Comparison of ENCODE assay signal across 27 cellular contexts in genomic region chr11:96105944-96106343, GRCh38.
A peak's percentile ranks its signal among the peaks of the same experiment; 100 is the strongest.
DNase-seq lines count a peak whose midpoint lies in the region; ATAC-seq and TF ChIP-seq lines count a peak whose summit lies in the region.
"Had no signal": no experiment of that assay in that cellular context is flagged by ENCODE, and none has a peak within 500 bp of the region (broad histone marks: within the 10 kb centered on the region; RNA-seq: fewer than 3 reads in every experiment).

No MANE protein-coding gene starts in this region.

- H3K9me3 ChIP-seq in hepatocyte (ENCODE audit: low read depth), result no peaks in the 10 kb centered on the region
- H3K9me3 ChIP-seq: BLaER1, pancreas, right atrium auricular region, spleen, upper lobe of left lung had no signal

- no peak for DNase-seq in activated naive CD4-positive, alpha-beta T cell treated with anti-CD3 and anti-CD28 coated beads, Interleukin-2, amount 50 U/mL, for 72 hours (ENCODE audit: low spot score in 2 of 2)
- DNase-seq in activated naive CD4-positive, alpha-beta T cell (lab: John Stamatoyannopoulos, UW), result no peak
- peak; percentile 12 for DNase-seq in NCI-H69 (lab: John Stamatoyannopoulos, UW)
- DNase-seq in hepatocyte (ENCODE audit: low spot score), result no peak
- no peak for DNase-seq in type B pancreatic cell (ENCODE audit: extremely low spot score, unreplicated experiment)
- no peak for DNase-seq in DMS79 (lab: John Stamatoyannopoulos, UW)
- DNase-seq in NCI-H1436 treated with DMSO at 0.1 percent for 48 hours (lab: John Stamatoyannopoulos, UW), result no peak
- DNase-seq: activated CD4-positive, alpha-beta T cell treated with anti-CD3 and anti-CD28 coated beads, Interleukin-2, amount 10 ng/mL, durations not matched to agents 7 days and 5 days; brain microvascular endothelial cell; glutamatergic neuron; HCEC 1CT; left ventricle myocardium superior; NCI-H1105; NCI-H2081; NCI-H345; nephron progenitor cell; pancreas; RPMI8226; spleen; upper lobe of left lung; WERI-Rb-1 had no signal

- peaks cover 8 to 10% of the 10 kb centered on the region in 2 donors for H3K9me3 Mint-ChIP-seq in activated naive CD4-positive, alpha-beta T cell treated with anti-CD3 and anti-CD28 coated beads, Interleukin-2, amount 50 U/mL, for 72 hours
- H3K9me3 Mint-ChIP-seq in type B pancreatic cell, result no peaks in the 10 kb centered on the region
- H3K9me3 Mint-ChIP-seq: activated T-helper 2 cell treated with anti-CD3 and anti-CD28 coated beads, Interferon-gamma antibody, Interleukin-2, Interleukin-4, amounts not matched to agents 10 μg/mL and 5 μg/mL and 100 μg/mL, durations not matched to agents 14 hours and 24 hours and 36 hours; nephron progenitor cell; T-helper 2 cell treated with Interferon-gamma antibody and Interleukin-4, amounts not matched to agents 5 μg/mL and 100 μg/mL, for 36 hours had no signal

- peaks cover 3 to 4% of the 10 kb centered on the region in 2 donors for H3K36me3 Mint-ChIP-seq in activated naive CD4-positive, alpha-beta T cell treated with anti-CD3 and anti-CD28 coated beads, Interleukin-2, amount 50 U/mL, for 72 hours
- peaks cover 4% of the 10 kb centered on the region for H3K36me3 Mint-ChIP-seq in type B pancreatic cell

- ATAC-seq in activated naive CD4-positive, alpha-beta T cell treated with anti-CD3 and anti-CD28 coated beads, Interleukin-2, amount 50 U/mL, for 72 hours, result peak; percentile 30 to 36
- ATAC-seq: left ventricle myocardium superior, pancreas had no signal

- H3K9me2 ChIP-seq in hepatocyte (replicated peaks; ENCODE audit: insufficient read depth), result no peaks in the 10 kb centered on the region

- peaks cover 36% of the 10 kb centered on the region for H3K4me1 Mint-ChIP-seq in type B pancreatic cell (ENCODE audit: unreplicated experiment)

- no peaks in the 10 kb centered on the region for H3K27me3 Mint-ChIP-seq in type B pancreatic cell
- H3K27me3 Mint-ChIP-seq: activated CD4-positive, alpha-beta T cell treated with anti-CD3 and anti-CD28 coated beads, Interleukin-2, amount 10 ng/mL, durations not matched to agents 7 days and 5 days had no signal

- no peak overlapping the region for H3K4me2 ChIP-seq in hepatocyte
- H3K4me2 ChIP-seq: BLaER1 had no signal

- peak overlapping the region in 1 of 2 donors; percentile 69 for H3K27ac Mint-ChIP-seq in activated naive CD4-positive, alpha-beta T cell treated with anti-CD3 and anti-CD28 coated beads, Interleukin-2, amount 50 U/mL, for 72 hours
- H3K27ac Mint-ChIP-seq in type B pancreatic cell, result peak overlapping the region; percentile 65
- H3K27ac Mint-ChIP-seq: activated CD4-positive, alpha-beta T cell treated with anti-CD3 and anti-CD28 coated beads, Interleukin-2, amount 10 ng/mL, durations not matched to agents 7 days and 5 days; activated T-helper 2 cell treated with anti-CD3 and anti-CD28 coated beads, Interferon-gamma antibody, Interleukin-2, Interleukin-4, amounts not matched to agents 10 μg/mL and 5 μg/mL and 100 μg/mL, durations not matched to agents 14 hours and 24 hours and 36 hours; nephron progenitor cell; T-helper 2 cell treated with Interferon-gamma antibody and Interleukin-4, amounts not matched to agents 5 μg/mL and 100 μg/mL, for 36 hours had no signal

- peaks cover 16% of the 10 kb centered on the region for H3K79me2 ChIP-seq in hepatocyte

- H2AFZ ChIP-seq in hepatocyte, result no peak overlapping the region

- peak overlapping the region; percentile 6 for H3K4me3 Mint-ChIP-seq in type B pancreatic cell
- H3K4me3 Mint-ChIP-seq: activated CD4-positive, alpha-beta T cell treated with anti-CD3 and anti-CD28 coated beads, Interleukin-2, amount 10 ng/mL, durations not matched to agents 7 days and 5 days; nephron progenitor cell; T-helper 2 cell treated with Interferon-gamma antibody and Interleukin-4, amounts not matched to agents 5 μg/mL and 100 μg/mL, for 36 hours had no signal

- H4K20me1 ChIP-seq in hepatocyte (ENCODE audit: insufficient read depth, poor library complexity, severe bottlenecking), result no peaks in the 10 kb centered on the region
- H4K20me1 ChIP-seq: BLaER1 had no signal

- H3K36me3 ChIP-seq in hepatocyte (replicated peaks; ENCODE audit: insufficient read depth, low read depth), result no peaks in the 10 kb centered on the region
- H3K36me3 ChIP-seq: BLaER1, brain microvascular endothelial cell, pancreas, right atrium auricular region, spleen, upper lobe of left lung, WERI-Rb-1 had no signal

- no peaks in the 10 kb centered on the region for H3K27me3 ChIP-seq in hepatocyte
- H3K27me3 ChIP-seq: BLaER1, brain microvascular endothelial cell, pancreas, right atrium auricular region, spleen, upper lobe of left lung had no signal

- no peaks in the 10 kb centered on the region for H3K4me1 ChIP-seq in hepatocyte (ENCODE audit: insufficient read depth)
- H3K4me1 ChIP-seq: BLaER1, pancreas had no signal

- H3K27ac ChIP-seq in hepatocyte, result peak overlapping the region; percentile 12
- H3K27ac ChIP-seq: BLaER1, epithelial cell of prostate, pancreas, right atrium auricular region, upper lobe of left lung, WERI-Rb-1 had no signal

- TF ChIP-seq CTCF in hepatocyte (IDR thresholded peaks at IDR 0.05; ENCODE audit: poor library complexity), result no peak
- no peak for TF ChIP-seq CTCF in type B pancreatic cell (conservative IDR thresholded peaks at IDR 0.05)

- WGBS in hepatocyte (ENCODE audit: low lambda C conversion rate, missing lambda C conversion rate), result 58% methylated on average over 1 of the region's 1 CpG

- no peak overlapping the region for H3K4me3 ChIP-seq in hepatocyte
- H3K4me3 ChIP-seq: BLaER1, GM12878, pancreas, right atrium auricular region, spleen, upper lobe of left lung had no signal
